Comparison of ENCODE assay signal across 8 cellular contexts in genomic region chr17:75153854-75154194, GRCh38.
DNase-seq lines count a peak whose midpoint lies in the region; ATAC-seq and TF ChIP-seq lines count a peak whose summit lies in the region.

No MANE protein-coding gene starts in this region.

- peak; percentile 16 for ATAC-seq in HG03039 (IDR thresholded peaks at IDR 0.05; ENCODE audit: unreplicated experiment)

- CTCF ChIA-PET in activated naive CD4-positive, alpha-beta T cell treated with anti-CD3 and anti-CD28 coated beads, Interleukin-2, amount 10 ng/mL, durations not matched to agents 7 days and 5 days (lab: Charles Lee): interaction anchor here (0.7 to 1.5 kb wide), 2 partner anchors 30 to 40 kb away, joined by 3 to 9 read pairs; no protein-coding TSS in a partner anchor
- CTCF ChIA-PET in HEK293T (lab: Yijun Ruan, JAX): interaction anchor here (0.7 kb wide), 1 partner anchor 600 kb away, joined by 3 read pairs; no protein-coding TSS in a partner anchor

- H3K4me1 Mint-ChIP-seq in activated naive CD4-positive, alpha-beta T cell treated with anti-CD3 and anti-CD28 coated beads, Interleukin-2, amount 10 ng/mL, durations not matched to agents 7 days and 5 days: peaks cover 44% of the 10 kb centered on the region
- peaks cover 33% of the 10 kb centered on the region for H3K4me1 Mint-ChIP-seq in T-helper 1 cell treated with Interleukin-12 subunit alpha and Interleukin-12 subunit beta and Interleukin-4 antibody, amounts not matched to agents 30 μg/mL and 1 μg/mL, for 36 hours (ENCODE audit: low read depth)

- peak overlapping the region; percentile 92 for H3K27ac Mint-ChIP-seq in activated naive CD4-positive, alpha-beta T cell treated with anti-CD3 and anti-CD28 coated beads, Interleukin-2, amount 10 ng/mL, durations not matched to agents 7 days and 5 days
- H3K27ac Mint-ChIP-seq in T-helper 1 cell treated with Interleukin-12 subunit alpha and Interleukin-12 subunit beta and Interleukin-4 antibody, amounts not matched to agents 30 μg/mL and 1 μg/mL, for 36 hours: peak overlapping the region; percentile 90

- H3K9me3 Mint-ChIP-seq in activated naive CD4-positive, alpha-beta T cell treated with anti-CD3 and anti-CD28 coated beads, Interleukin-2, amount 10 ng/mL, durations not matched to agents 7 days and 5 days: no peaks in the 10 kb centered on the region
- H3K9me3 Mint-ChIP-seq in T-helper 1 cell treated with Interleukin-12 subunit alpha and Interleukin-12 subunit beta and Interleukin-4 antibody, amounts not matched to agents 30 μg/mL and 1 μg/mL, for 36 hours: no peaks in the 10 kb centered on the region

- POLR2A ChIA-PET in HEK293T (lab: Yijun Ruan, JAX): interaction anchor here (1.1 to 2.4 kb wide), 6 partner anchors 9 to 281 kb away, joined by 3 to 10 read pairs (median 4); partner anchors contain the start of genes FDXR and SUMO2

- H3K27me3 Mint-ChIP-seq in activated naive CD4-positive, alpha-beta T cell treated with anti-CD3 and anti-CD28 coated beads, Interleukin-2, amount 10 ng/mL, durations not matched to agents 7 days and 5 days: no peaks in the 10 kb centered on the region
- no peaks in the 10 kb centered on the region for H3K27me3 Mint-ChIP-seq in T-helper 1 cell treated with Interleukin-12 subunit alpha and Interleukin-12 subunit beta and Interleukin-4 antibody, amounts not matched to agents 30 μg/mL and 1 μg/mL, for 36 hours (ENCODE audit: low read depth)

- no peaks in the 10 kb centered on the region for H3K9me3 ChIP-seq in neutrophil

- no peaks in the 10 kb centered on the region for H3K27me3 ChIP-seq in neutrophil

- peaks cover 20 to 23% of the 10 kb centered on the region in 2 experiments for H3K4me1 ChIP-seq in neutrophil (ENCODE audit: control insufficient read depth in 1 of 2, insufficient read depth in 1 of 2, low read depth in 1 of 2, low read length in 1 of 2)

- H3K36me3 ChIP-seq in neutrophil: no peaks in the 10 kb centered on the region

- H3K27ac ChIP-seq in neutrophil: peak overlapping the region; percentile 84

- peak; percentile 48 for DNase-seq in activated naive CD4-positive, alpha-beta T cell treated with anti-CD3 and anti-CD28 coated beads, Interleukin-2, amount 10 ng/mL, durations not matched to agents 7 days and 5 days
- DNase-seq in activated naive CD4-positive, alpha-beta T cell treated with anti-CD3 and anti-CD28 coated beads, Interleukin-2, amount 50 U/mL, for 16 hours: no peak
- peak; percentile 60 to 66 for DNase-seq in erythroblast (lab: John Stamatoyannopoulos, UW)
- DNase-seq in NOMO-1 (lab: John Stamatoyannopoulos, UW; ENCODE audit: unreplicated experiment in 2 of 2): no peak
- DNase-seq in HEK293T (ENCODE audit: extremely low spot score): no peak

- no peak for TF ChIP-seq POLR2A in erythroblast (IDR thresholded peaks at IDR 0.05; ENCODE audit: low read length)

- peak overlapping the region; percentile 95 for H3K4me3 Mint-ChIP-seq in activated naive CD4-positive, alpha-beta T cell treated with anti-CD3 and anti-CD28 coated beads, Interleukin-2, amount 10 ng/mL, durations not matched to agents 7 days and 5 days
- H3K4me3 Mint-ChIP-seq in T-helper 1 cell treated with Interleukin-12 subunit alpha and Interleukin-12 subunit beta and Interleukin-4 antibody, amounts not matched to agents 30 μg/mL and 1 μg/mL, for 36 hours: peak overlapping the region; percentile 95

- peak overlapping the region; percentile 90 to 93 for H3K4me3 ChIP-seq in neutrophil (ENCODE audit: low read depth in 1 of 2, low read length in 1 of 2)

- TF ChIP-seq CTCF in neutrophil (IDR thresholded peaks at IDR 0.05): no peak

- H3K36me3 Mint-ChIP-seq in activated naive CD4-positive, alpha-beta T cell treated with anti-CD3 and anti-CD28 coated beads, Interleukin-2, amount 10 ng/mL, durations not matched to agents 7 days and 5 days: peaks cover 19% of the 10 kb centered on the region
- H3K36me3 Mint-ChIP-seq in T-helper 1 cell treated with Interleukin-12 subunit alpha and Interleukin-12 subunit beta and Interleukin-4 antibody, amounts not matched to agents 30 μg/mL and 1 μg/mL, for 36 hours (ENCODE audit: low read depth): peaks cover 7% of the 10 kb centered on the region

TF ChIP-seq in HEK293T, 16 proteins besides CTCF, POLR2A, EP300 and RAD21:
- TF ChIP-seq LEF1 (IDR thresholded peaks at IDR 0.05; ENCODE audit: borderline replicate concordance) (no peak), SUZ12 (IDR thresholded peaks at IDR 0.05) (no peak), PKNOX1 (IDR thresholded peaks at IDR 0.05) (no peak), ARNT (IDR thresholded peaks at IDR 0.05) (no peak), ELF4 (IDR thresholded peaks at IDR 0.05) (no peak), L3MBTL2 (conservative IDR thresholded peaks at IDR 0.05) (no peak), NFRKB (IDR thresholded peaks at IDR 0.05) (no peak), FOXA1 (IDR thresholded peaks at IDR 0.05) (no peak), ZNF384 (IDR thresholded peaks at IDR 0.05) (no peak), CTBP1 (IDR thresholded peaks at IDR 0.05; ENCODE audit: borderline replicate concordance) (no peak)

Comparison
In these comparisons a context has a peak if more than half of its experiments do, and no peak if none do; other contexts are left out.
1. DNase-seq: peak in activated naive CD4-positive, alpha-beta T cell treated with anti-CD3 and anti-CD28 coated beads, Interleukin-2, amount 10 ng/mL, durations not matched to agents 7 days and 5 days (single experiment) and erythroblast (2 of 2); none in activated naive CD4-positive, alpha-beta T cell treated with anti-CD3 and anti-CD28 coated beads, Interleukin-2, amount 50 U/mL, for 16 hours (single experiment), NOMO-1 (0 of 2) and HEK293T (single experiment).